Comparison of ENCODE assay signal across 11 cellular contexts in genomic region chr6:134678436-134678889, GRCh38.
DNase-seq lines count a peak whose midpoint lies in the region; ATAC-seq and TF ChIP-seq lines count a peak whose summit lies in the region.
"Had no signal": no experiment of that assay in that cellular context is flagged by ENCODE, and none has a peak within 500 bp of the region (broad histone marks: within the 10 kb centered on the region; RNA-seq: fewer than 3 reads in every experiment).

No MANE protein-coding gene starts in this region.

- peak; percentile 58 for DNase-seq in NCI-H2196 (lab: John Stamatoyannopoulos, UW; ENCODE audit: unreplicated experiment)
- no peak for DNase-seq in NCI-H2196 treated with DMSO at 0.1 percent for 48 hours (lab: John Stamatoyannopoulos, UW; ENCODE audit: unreplicated experiment)
- peak; percentile 13 to 59 (median 39) for DNase-seq in adrenal gland
- peak; percentile 20 to 66 for DNase-seq in hippocampal formation (lab: John Stamatoyannopoulos, UW)
- DNase-seq in substantia nigra (lab: John Stamatoyannopoulos, UW), result peak in 40 of 49 donors; percentile 3 to 85 (median 40)
- no peak for DNase-seq in T-helper 2 cell
- DNase-seq in SKM-1 treated with dmso at 0.1 percent for 144 hours (lab: John Stamatoyannopoulos, UW; ENCODE audit: unreplicated experiment), result no peak
- DNase-seq: activated CD4-positive, alpha-beta memory T cell treated with anti-CD3 and anti-CD28 coated beads, Interleukin-2, amount 10 ng/mL, durations not matched to agents 7 days and 5 days; SIG-M5; upper lobe of left lung had no signal

- no peak for ATAC-seq in GM21423 (IDR thresholded peaks at IDR 0.05; ENCODE audit: unreplicated experiment)

- no peaks in the 10 kb centered on the region for H3K36me3 ChIP-seq in adrenal gland (replicated peaks in 1 of 2)
- H3K36me3 ChIP-seq: upper lobe of left lung had no signal

- intact Hi-C loops in adrenal gland (cut with DNase I), result no loop called here

- H3K27ac ChIP-seq in adrenal gland (no peak overlapping the region), substantia nigra (ENCODE audit: low read depth, low read length, poor library complexity, severe bottlenecking) (no peak overlapping the region)
- H3K27ac ChIP-seq: upper lobe of left lung had no signal

- no peak for TF ChIP-seq POLR2A in adrenal gland (IDR thresholded peaks at IDR 0.05)

- H3K27me3 ChIP-seq in adrenal gland, result no peaks in the 10 kb centered on the region
- H3K27me3 ChIP-seq: upper lobe of left lung had no signal

- no peaks in the 10 kb centered on the region for H3K4me1 ChIP-seq in adrenal gland (replicated peaks in 1 of 2)

- no peaks in the 10 kb centered on the region for H3K9me3 ChIP-seq in adrenal gland (replicated peaks in 1 of 3)
- H3K9me3 ChIP-seq: upper lobe of left lung had no signal

- TF ChIP-seq CTCF in adrenal gland (IDR thresholded peaks at IDR 0.05), result no peak

- H3K4me3 ChIP-seq in adrenal gland, result no peak overlapping the region
- H3K4me3 ChIP-seq: upper lobe of left lung had no signal

- WGBS in adrenal gland, 4 donors, result 65 to 82% (median 71%) methylated on average over 7 of the region's 7 CpGs

Comparison
In these comparisons a context has a peak if more than half of its experiments do, and no peak if none do; other contexts are left out.
1. DNase-seq: peak in NCI-H2196 (single experiment), adrenal gland (7 of 7), hippocampal formation (2 of 2) and substantia nigra (40 of 49); none in NCI-H2196 treated with DMSO at 0.1 percent for 48 hours (single experiment), T-helper 2 cell (0 of 5) and SKM-1 treated with dmso at 0.1 percent for 144 hours (single experiment).